8 cellular contexts compared by ENCODE assay signal in the genomic region with DNA sequence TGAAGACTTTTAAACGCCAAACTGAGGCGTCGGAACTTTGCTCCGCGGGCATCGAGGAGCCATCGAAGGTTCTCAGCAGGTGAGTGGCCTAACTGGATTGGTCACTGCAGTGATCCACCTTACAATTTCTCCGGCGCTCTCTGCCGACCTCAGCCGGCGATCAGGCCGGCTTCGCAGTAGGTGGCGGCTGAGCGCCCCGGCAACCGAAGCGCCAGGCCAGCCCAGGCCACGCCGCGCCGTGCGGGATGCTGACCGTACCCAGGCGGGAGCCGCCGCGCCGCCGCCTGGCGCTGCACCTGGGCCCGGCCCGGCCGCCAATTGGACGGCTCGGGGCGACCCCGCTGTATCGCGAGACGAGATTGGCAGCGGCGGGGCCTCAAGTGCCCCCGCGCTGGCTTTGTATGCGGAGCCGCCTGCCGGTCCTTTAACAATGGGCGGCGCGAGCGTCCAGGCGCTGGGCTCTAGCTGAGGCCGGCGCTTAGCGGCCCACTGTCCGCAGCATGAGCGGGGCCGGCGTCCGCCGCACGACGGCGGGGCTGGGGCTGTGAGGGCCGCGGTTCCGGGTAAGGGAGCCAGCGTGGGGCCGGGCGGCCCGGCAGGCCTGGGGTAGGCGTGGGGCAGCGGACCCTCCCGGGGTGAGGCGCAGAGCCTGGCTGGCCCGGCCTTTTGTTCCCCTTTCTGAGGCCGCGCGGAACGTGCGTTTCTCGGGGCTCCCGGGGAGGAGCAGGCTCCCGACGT. TPM values are rescaled to one million over a fixed set of nuclear protein-coding genes. Genes with fewer than 3 reads are reported as not detected.
DNase-seq lines count a peak whose midpoint lies in the region; ATAC-seq and TF ChIP-seq lines count a peak whose summit lies in the region.

TSS of gene CCNJ (plus strand) at position 427 of the 738 bp plus-strand sequence. CDS start 811 bp downstream, outside the sequence.

- DNase-seq in BE2C (peak; percentile 90), NCI-H526 (lab: John Stamatoyannopoulos, UW) (peak; percentile 42 to 90), dermis microvascular lymphatic vessel endothelial cell (ENCODE audit: low read depth in 2 of 2) (peak; percentile 80 to 95)
- peak; percentile 77 for DNase-seq in activated CD4-positive, alpha-beta T cell treated with anti-CD3 and anti-CD28 coated beads, Interleukin-2, amount 50 U/mL, for 1 hour
- peak; percentile 72 to 77 for DNase-seq in stimulated activated CD4-positive, alpha-beta T cell treated with anti-CD3 and anti-CD28 coated beads, Interleukin-2, amount 100 ng/mL, for 48 hours

- 1% methylated on average over 87 of the region's 87 CpGs for WGBS in liver

- no peak for TF ChIP-seq RAD21 in liver (IDR thresholded peaks at IDR 0.05)

- peak; percentile 80 for TF ChIP-seq POLR2A in GM19099 (IDR thresholded peaks at IDR 0.05; ENCODE audit: extremely low read depth, insufficient read length, low read depth)

- ATAC-seq in HG03354 (IDR thresholded peaks at IDR 0.05; ENCODE audit: poor library complexity, severe bottlenecking, unreplicated experiment): peak; percentile 89

- TF ChIP-seq CTCF in BE2C (IDR thresholded peaks at IDR 0.05; ENCODE audit: low read depth, low read length) (no peak), liver (IDR thresholded peaks at IDR 0.05; ENCODE audit: low read depth, low read length, missing input control) (no peak)

- H3K4me3 ChIP-seq in BE2C (ENCODE audit: low read depth, low read length) (peak within 1 kb of the TSS; percentile 90), liver (ENCODE audit: low read depth in 1 of 3, low read length in 3 of 3) (peak within 1 kb of the TSS; percentile 65 to 92 (median 75))

- peak within 1 kb of the TSS; percentile 55 to 58 for H3K9ac ChIP-seq in liver (ENCODE audit: low read depth in 1 of 2, low read length in 2 of 2)

- H3K36me3 ChIP-seq in BE2C (peaks cover 3% of the 10 kb centered on the region), liver (ENCODE audit: control insufficient read depth in 4 of 4, insufficient read depth in 3 of 4, low read depth in 1 of 4, low read length in 3 of 4) (no peaks in the 10 kb centered on the region)

- peak within 1 kb of the TSS; percentile 59 to 62 for H3K27ac ChIP-seq in liver (ENCODE audit: low read depth in 1 of 2, low read length in 2 of 2)

- H3K9me3 ChIP-seq in BE2C (no peaks in the 10 kb centered on the region), liver (ENCODE audit: control insufficient read depth in 4 of 4, low read length in 3 of 4) (peaks cover 0 to 2% (median 0%) of the 10 kb centered on the region in 4 donors)

- H3K27me3 ChIP-seq in BE2C (no peaks in the 10 kb centered on the region), liver (ENCODE audit: control insufficient read depth in 4 of 4, insufficient read depth in 4 of 4, low read length in 3 of 4) (no peaks in the 10 kb centered on the region)

- peaks cover 2% of the 10 kb centered on the region; the same call in 1 of the 2 replicates for H3K4me1 ChIP-seq in BE2C
- peaks cover 0 to 12% (median under 1%) of the 10 kb centered on the region in 4 donors for H3K4me1 ChIP-seq in liver (ENCODE audit: control insufficient read depth in 4 of 4, insufficient read depth in 4 of 4, low read length in 3 of 4)

TF ChIP-seq in liver, 16 proteins besides CTCF, POLR2A, EP300 and RAD21:
- no peak for TF ChIP-seq REST (IDR thresholded peaks at IDR 0.05)
- TF ChIP-seq RXRA (IDR thresholded peaks at IDR 0.05): no peak
- no peak for TF ChIP-seq HNF4A (conservative IDR thresholded peaks at IDR 0.05)
- TF ChIP-seq EGR1 (IDR thresholded peaks at IDR 0.05; ENCODE audit: low read depth in 2 of 2): no peak
- TF ChIP-seq ATF3 (IDR thresholded peaks at IDR 0.05): no peak
- TF ChIP-seq ZBTB33 (IDR thresholded peaks at IDR 0.05): peak; percentile 96
- peak; percentile 66 for TF ChIP-seq MAX (IDR thresholded peaks at IDR 0.05)
- no peak for TF ChIP-seq NR2F2 (IDR thresholded peaks at IDR 0.05)
- no peak for TF ChIP-seq GABPA (IDR thresholded peaks at IDR 0.05 in 1 of 2, conservative IDR thresholded peaks at IDR 0.05 in 1 of 2)
- TF ChIP-seq FOXA2 (IDR thresholded peaks at IDR 0.05): no peak
- no peak for TF ChIP-seq TAF1 (conservative IDR thresholded peaks at IDR 0.05)
- no peak for TF ChIP-seq HNF4G (IDR thresholded peaks at IDR 0.05)
- TF ChIP-seq YY1 (IDR thresholded peaks at IDR 0.05): peak; percentile 57
- TF ChIP-seq JUND (IDR thresholded peaks at IDR 0.05): no peak
- TF ChIP-seq SP1 (IDR thresholded peaks at IDR 0.05): no peak
- no peak for TF ChIP-seq FOXA1 (IDR thresholded peaks at IDR 0.05)

RNA-seq across cellular contexts. Expression of gene CCNJ, which starts in this region (rescaled TPM):
- 7.3 TPM for polyA plus RNA-seq in BE2C (2012; ENCODE audit: insufficient read depth, insufficient read length, low read depth)
- total RNA-seq in dermis microvascular lymphatic vessel endothelial cell (19.5 and 33.9 TPM in 2 replicates), liver (1 to 10 TPM; 4.8 to 6.5 TPM)
- polyA plus RNA-seq in liver: 1 to 10 TPM in 1 of 2 donors, under 1 TPM in 1; 0.78 to 1.7 TPM

Comparison
In these comparisons a context has a peak if more than half of its experiments do, and no peak if none do; other contexts are left out.
1. Peak in every context shown above with its lines: DNase-seq, ATAC-seq, H3K4me3 ChIP-seq and H3K27ac ChIP-seq.